In genomic region chr15:92820233-92821021, GRCh38 we compare ENCODE assay signal across 1 cellular context.
TF ChIP-seq lines count a peak whose summit lies in the region.

No MANE protein-coding gene starts in this region.

TF ChIP-seq in H1, 55 proteins besides CTCF, POLR2A, EP300 and RAD21 (continued from another document):
- no peak for TF ChIP-seq SAP30 (IDR thresholded peaks at IDR 0.05; ENCODE audit: insufficient read depth, insufficient replicate concordance, low read length)
- no peak for TF ChIP-seq KDM5A (IDR thresholded peaks at IDR 0.05; ENCODE audit: low read length)
- TF ChIP-seq KDM1A (IDR thresholded peaks at IDR 0.05; ENCODE audit: borderline replicate concordance, low read length): no peak
- no peak for TF ChIP-seq BRCA1 (IDR thresholded peaks at IDR 0.05; ENCODE audit: low read depth, low read length)
- TF ChIP-seq EZH2 (IDR thresholded peaks at IDR 0.05; ENCODE audit: low read depth, low read length, severe bottlenecking): no peak
- 0 out of 2 replicates have a peak, but pooled peaks have one; percentile 64 for TF ChIP-seq SP4 (IDR thresholded peaks at IDR 0.05; ENCODE audit: low read length)
- no peak for TF ChIP-seq SIRT6 (IDR thresholded peaks at IDR 0.05; ENCODE audit: low read length)
TF ChIP-seq in H1: peak in this region for 13.
